8 cellular contexts compared by ENCODE assay signal in genomic region chr9:109779711-109780452, GRCh38. TPM values are rescaled to one million over a fixed set of nuclear protein-coding genes. Genes with fewer than 3 reads are reported as not detected.
DNase-seq lines count a peak whose midpoint lies in the region; ATAC-seq and TF ChIP-seq lines count a peak whose summit lies in the region.

PALM2AKAP2 (plus strand) TSS chr9:109780198; CDS start chr9:109780489, 291 bp downstream.

- no peaks in the 10 kb centered on the region for H3K36me3 ChIP-seq in sigmoid colon

- DNase-seq in DMS53 (lab: John Stamatoyannopoulos, UW) (peak; percentile 76), NCI-H1092 treated with DMSO at 0.1 percent for 48 hours (lab: John Stamatoyannopoulos, UW) (peak; percentile 74), astrocyte of the spinal cord (ENCODE audit: low read depth, low spot score) (peak; percentile 58), sigmoid colon (peak; percentile 77), immature natural killer cell (no peak)

- H3K27ac ChIP-seq in sigmoid colon: peak within 1 kb of the TSS; percentile 36 to 71 (median 48)

- in situ Hi-C loops in astrocyte of the spinal cord (cut with HindIII; ENCODE audit: low sequenced_read_pairs): no loop called here

- no peaks in the 10 kb centered on the region for H3K9me3 Mint-ChIP-seq in immature natural killer cell

- no peak within 1 kb of the TSS for H3K27ac Mint-ChIP-seq in immature natural killer cell

- H3K4me1 ChIP-seq in sigmoid colon: peaks cover 0 to 15% (median 10%) of the 10 kb centered on the region in 4 donors

- peaks cover 0 to 5% (median 0%) of the 10 kb centered on the region in 3 donors for H3K27me3 ChIP-seq in sigmoid colon

- intact Hi-C loops in sigmoid colon (cut with DNase I): no loop called here

- TF ChIP-seq EP300 in sigmoid colon (IDR thresholded peaks at IDR 0.05): no peak

- H3K4me3 Mint-ChIP-seq in immature natural killer cell: no peak within 1 kb of the TSS

- TF ChIP-seq CTCF in astrocyte of the spinal cord (IDR thresholded peaks at IDR 0.05; ENCODE audit: low read depth, low read length) (peak; percentile 39), sigmoid colon (IDR thresholded peaks at IDR 0.05) (no peak)

- peak within 1 kb of the TSS; percentile 68 for H3K4me3 ChIP-seq in astrocyte of the spinal cord (ENCODE audit: low read depth, low read length)
- peak within 1 kb of the TSS; percentile 59 for H3K4me3 ChIP-seq in iPS-11a (ENCODE audit: low read depth, low read length)
- H3K4me3 ChIP-seq in sigmoid colon: peak within 1 kb of the TSS; percentile 38 to 68 (median 56)

- H3K9me3 ChIP-seq in sigmoid colon: no peaks in the 10 kb centered on the region

- 1 to 2% methylated on average over 85 of the region's 85 CpGs for WGBS in sigmoid colon, 2 donors

- no peak for TF ChIP-seq POLR2A in sigmoid colon (IDR thresholded peaks at IDR 0.05)
- no peak for TF ChIP-seq POLR2A in GM18505 (IDR thresholded peaks at IDR 0.05; ENCODE audit: borderline replicate concordance, extremely low read depth, insufficient read depth, insufficient read length)

- H3K4me1 Mint-ChIP-seq in immature natural killer cell: no peaks in the 10 kb centered on the region

- peaks cover 3 to 8% (median 4%) of the 10 kb centered on the region in 3 donors for H3K27me3 Mint-ChIP-seq in immature natural killer cell (ENCODE audit: low read depth in 3 of 3)

- H3K36me3 Mint-ChIP-seq in immature natural killer cell: no peaks in the 10 kb centered on the region

- ATAC-seq in GM18858 (IDR thresholded peaks at IDR 0.05; ENCODE audit: unreplicated experiment) (no peak), GM18505 (IDR thresholded peaks at IDR 0.05; ENCODE audit: unreplicated experiment) (no peak)

RNA-seq across cellular contexts. Expression of gene PALM2AKAP2, which starts in this region (rescaled TPM):
- total RNA-seq in sigmoid colon: 1 to 10 TPM in 3 of 4 donors, under 1 TPM in 1; 0.66 to 4.5 (median 2.3) TPM
- under 1 TPM in 2 of 3 donors, not detected in 1; 0.60 to 0.77 TPM for polyA plus RNA-seq in sigmoid colon
- not detected for polyA plus RNA-seq in immature natural killer cell

Comparison
In these comparisons a context has a peak if more than half of its experiments do, and no peak if none do; other contexts are left out.
1. DNase-seq: peak in DMS53 (single experiment), NCI-H1092 treated with DMSO at 0.1 percent for 48 hours (single experiment), astrocyte of the spinal cord (single experiment) and sigmoid colon (single experiment); none in immature natural killer cell (0 of 3).
2. Peak in every context shown above with its lines, with median percentiles within 50 percentile points of each other: H3K4me3 ChIP-seq.